ENCODE assay signal across 1 cellular context in the genomic region with DNA sequence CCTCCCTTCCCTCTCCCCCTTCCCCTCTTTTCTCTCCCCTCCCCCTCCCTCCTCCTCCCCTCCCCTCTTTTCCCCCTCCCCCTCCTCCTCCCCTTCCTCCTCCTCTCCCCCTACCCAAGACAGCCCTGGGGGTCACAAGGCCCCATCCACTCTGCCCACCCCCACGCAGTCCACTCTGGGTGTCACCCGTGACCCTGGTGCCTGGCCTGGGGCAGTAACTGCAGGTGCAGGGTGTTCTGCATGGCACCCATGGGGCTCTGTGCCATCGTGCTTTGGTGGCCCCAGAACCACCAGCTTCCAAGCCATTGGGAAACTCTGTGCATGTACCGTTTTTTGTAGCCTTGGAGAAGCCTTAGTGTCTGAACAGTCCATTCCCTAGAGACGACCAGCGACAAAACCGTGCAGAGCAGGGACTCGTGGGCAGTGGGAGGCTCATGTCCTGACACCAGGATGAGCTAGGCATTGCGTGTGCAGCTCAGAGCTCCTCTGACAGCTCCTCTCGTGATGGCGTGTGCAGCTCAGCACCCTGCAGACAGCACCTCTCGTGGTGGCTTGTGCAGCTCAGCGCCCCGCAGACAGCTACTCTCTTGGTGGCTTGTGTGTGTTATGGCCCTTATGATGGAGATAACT.
TF ChIP-seq lines count a peak whose summit lies in the region.

No MANE protein-coding gene starts in this region.

TF ChIP-seq in H1, 55 proteins besides CTCF, POLR2A, EP300 and RAD21 (continued from another document):
- TF ChIP-seq CEBPB (IDR thresholded peaks at IDR 0.05; ENCODE audit: low read depth, low read length), result no peak
- no peak for TF ChIP-seq KDM1A (IDR thresholded peaks at IDR 0.05; ENCODE audit: borderline replicate concordance, low read length)
- no peak for TF ChIP-seq NRF1 (IDR thresholded peaks at IDR 0.05; ENCODE audit: low read depth, low read length)
- TF ChIP-seq CHD1 (IDR thresholded peaks at IDR 0.05; ENCODE audit: low read depth, low read length), result no peak
- TF ChIP-seq, protein P1, sequence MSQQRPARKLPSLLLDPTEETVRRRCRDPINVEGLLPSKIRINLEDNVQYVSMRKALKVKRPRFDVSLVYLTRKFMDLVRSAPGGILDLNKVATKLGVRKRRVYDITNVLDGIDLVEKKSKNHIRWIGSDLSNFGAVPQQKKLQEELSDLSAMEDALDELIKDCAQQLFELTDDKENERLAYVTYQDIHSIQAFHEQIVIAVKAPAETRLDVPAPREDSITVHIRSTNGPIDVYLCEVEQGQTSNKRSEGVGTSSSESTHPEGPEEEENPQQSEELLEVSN (IDR thresholded peaks at IDR 0.05), result no peak
- TF ChIP-seq BRCA1 (IDR thresholded peaks at IDR 0.05; ENCODE audit: low read depth, low read length), result no peak
- TF ChIP-seq MAFK (IDR thresholded peaks at IDR 0.05; ENCODE audit: low read depth, low read length), result no peak
- no peak for TF ChIP-seq SUZ12 (IDR thresholded peaks at IDR 0.05; ENCODE audit: low read length)
- no peak for TF ChIP-seq BACH1 (IDR thresholded peaks at IDR 0.05; ENCODE audit: low read length)
- no peak for TF ChIP-seq CHD2 (IDR thresholded peaks at IDR 0.05; ENCODE audit: low read length)
- TF ChIP-seq CTBP2 (IDR thresholded peaks at IDR 0.05; ENCODE audit: borderline replicate concordance, insufficient read depth, insufficient read length, low read length), result no peak
- TF ChIP-seq YY1 (IDR thresholded peaks at IDR 0.05; ENCODE audit: low read depth, low read length), result no peak
- TF ChIP-seq KDM4A (IDR thresholded peaks at IDR 0.05; ENCODE audit: low read depth, low read length, severe bottlenecking), result no peak
- no peak for TF ChIP-seq JUND (IDR thresholded peaks at IDR 0.05; ENCODE audit: low read length)
